Comparison of ENCODE assay signal across 7 cellular contexts in genomic region chr17:75205793-75206163, GRCh38. TPM values are rescaled to one million over a fixed set of nuclear protein-coding genes. Genes with fewer than 3 reads are reported as not detected.
A peak's percentile ranks its signal among the peaks of the same experiment; 100 is the strongest.
DNase-seq lines count a peak whose midpoint lies in the region; ATAC-seq and TF ChIP-seq lines count a peak whose summit lies in the region.

No MANE protein-coding gene starts in this region.

- H2AFZ ChIP-seq in GM23248 = peak overlapping the region; percentile 97

- peaks cover 12% of the 10 kb centered on the region for H3K36me3 ChIP-seq in GM23248 (ENCODE audit: low read depth)
- peaks cover 24% of the 10 kb centered on the region for H3K36me3 ChIP-seq in left ventricle myocardium inferior

- H3K9me3 Mint-ChIP-seq in stimulated activated naive CD8-positive, alpha-beta T cell treated with anti-CD3 and anti-CD28 coated beads, Interleukin-15, amount 100 ng/mL, for 72 hours = no peaks in the 10 kb centered on the region

- H3K36me3 Mint-ChIP-seq in T-helper 17 cell (ENCODE audit: low read depth) = no peaks in the 10 kb centered on the region

- H3K9me2 ChIP-seq in GM23248 (ENCODE audit: insufficient read depth) = no peaks in the 10 kb centered on the region

- H3K27me3 Mint-ChIP-seq in T-helper 17 cell = no peaks in the 10 kb centered on the region
- H3K27me3 Mint-ChIP-seq in stimulated activated naive CD8-positive, alpha-beta T cell treated with anti-CD3 and anti-CD28 coated beads, Interleukin-15, amount 100 ng/mL, for 72 hours = no peaks in the 10 kb centered on the region

- H4K20me1 ChIP-seq in GM23248 (ENCODE audit: insufficient read depth) = no peaks in the 10 kb centered on the region

- peaks cover 51% of the 10 kb centered on the region for H3K79me2 ChIP-seq in GM23248 (ENCODE audit: insufficient read depth)

- H3K4me1 Mint-ChIP-seq in T-helper 17 cell = peaks cover 20% of the 10 kb centered on the region
- H3K4me1 Mint-ChIP-seq in stimulated activated naive CD8-positive, alpha-beta T cell treated with anti-CD3 and anti-CD28 coated beads, Interleukin-15, amount 100 ng/mL, for 72 hours = peaks cover 33% of the 10 kb centered on the region

- H3K4me3 ChIP-seq in GM23248 = peak overlapping the region; percentile 98
- peak overlapping the region; percentile 98 for H3K4me3 ChIP-seq in left ventricle myocardium inferior

- peak overlapping the region; percentile 95 for H3K27ac Mint-ChIP-seq in T-helper 17 cell
- H3K27ac Mint-ChIP-seq in stimulated activated naive CD8-positive, alpha-beta T cell treated with anti-CD3 and anti-CD28 coated beads, Interleukin-15, amount 100 ng/mL, for 72 hours = peak overlapping the region; percentile 99 to 100

- no peaks in the 10 kb centered on the region for H3K27me3 ChIP-seq in GM23248 (replicated peaks; ENCODE audit: insufficient read depth)
- no peaks in the 10 kb centered on the region for H3K27me3 ChIP-seq in left ventricle myocardium inferior (ENCODE audit: low read depth)

- WGBS in GM23248 (ENCODE audit: low coverage in 1 of 2, low lambda C conversion rate in 2 of 2, missing lambda C conversion rate in 2 of 2), 2 experiments = 0 to 1% methylated on average over 22 of the region's 22 CpGs

- H3K4me2 ChIP-seq in GM23248 (ENCODE audit: unreplicated experiment) = peak overlapping the region; percentile 90

- H3K27ac ChIP-seq in GM23248 (peak overlapping the region; percentile 97), left ventricle myocardium inferior (replicated peaks) (peak overlapping the region; percentile 98)

- H3K4me1 ChIP-seq in GM23248 (ENCODE audit: insufficient read depth) = peaks cover 8% of the 10 kb centered on the region; the same call in 1 of the 2 replicates
- peaks cover 37% of the 10 kb centered on the region for H3K4me1 ChIP-seq in left ventricle myocardium inferior

- peak; percentile 33 for DNase-seq in GM23248
- no peak for DNase-seq in T-helper 17 cell
- DNase-seq in left ventricle myocardium inferior = no peak
- no peak for DNase-seq in stimulated activated naive CD8-positive, alpha-beta T cell treated with anti-CD3 and anti-CD28 coated beads, Interleukin-15, amount 100 ng/mL, for 72 hours
- DNase-seq in amygdala (lab: John Stamatoyannopoulos, UW) = no peak
- no peak for DNase-seq in posterior vena cava (ENCODE audit: low spot score)
- no peak for DNase-seq in GM19240 (ENCODE audit: insufficient read length, low spot score)

- H3K9me3 ChIP-seq in GM23248 (ENCODE audit: low read depth) (no peaks in the 10 kb centered on the region), T-helper 17 cell (ENCODE audit: control insufficient read depth, low read length, poor library complexity, severe bottlenecking) (no peaks in the 10 kb centered on the region), left ventricle myocardium inferior (replicated peaks) (no peaks in the 10 kb centered on the region)

- TF ChIP-seq CTCF in left ventricle myocardium inferior (IDR thresholded peaks at IDR 0.05; ENCODE audit: borderline replicate concordance) = peak; percentile 15

- H3K4me3 Mint-ChIP-seq in T-helper 17 cell = peak overlapping the region; percentile 95
- H3K4me3 Mint-ChIP-seq in stimulated activated naive CD8-positive, alpha-beta T cell treated with anti-CD3 and anti-CD28 coated beads, Interleukin-15, amount 100 ng/mL, for 72 hours = peak overlapping the region; percentile 89 to 94

- in situ Hi-C loops in GM23248 (cut with MboI) = no loop called here

- ATAC-seq in T-helper 17 cell = no peak
- peak; percentile 37 for ATAC-seq in stimulated activated naive CD8-positive, alpha-beta T cell treated with anti-CD3 and anti-CD28 coated beads, Interleukin-15, amount 100 ng/mL, for 72 hours

- intact Hi-C loops in left ventricle myocardium inferior (cut with micrococcal nuclease) = no loop called here
- intact Hi-C loops in posterior vena cava (cut with DNase I) = loop anchor here (10.0 kb wide), 3 partner anchors 141 to 221 kb away; partner anchors contain the start of genes ATP5PD (in 1 of the 2), CDR2L (in 1 of the 2) and KCTD2 (in 1 of the 2)

- peak overlapping the region; percentile 97 for H3K9ac ChIP-seq in GM23248

- peaks cover 7% of the 10 kb centered on the region for H3F3A ChIP-seq in GM23248 (ENCODE audit: insufficient read depth)

RNA-seq across cellular contexts. Expression of gene NUP85, which starts 0.3 kb away (rescaled TPM):
- 13.4 and 26.2 TPM in 2 replicates for total RNA-seq in GM23248 (2014; rRNA removed; shearing (Covaris generic))
- 31.4 and 44.0 TPM in 2 replicates for polyA plus RNA-seq in GM23248 (2016; fragmentation: Nextera tagmentation; extraction: Ambion mirVana)
- total RNA-seq in T-helper 17 cell (10 to 100 TPM; 75.0 to 75.3 TPM), left ventricle myocardium inferior (21.2 TPM), posterior vena cava (10 to 100 TPM; 49.6 to 50.9 TPM)

RNA-seq across cellular contexts. Expression of gene SUMO2, which starts 23.0 kb away (rescaled TPM):
- 70.8 and 86.5 TPM in 2 replicates for total RNA-seq in GM23248 (2014; rRNA removed; shearing (Covaris generic))
- polyA plus RNA-seq in GM23248 (2016; fragmentation: Nextera tagmentation; extraction: Ambion mirVana) = 465 and 472 TPM in 2 replicates
- 100 to 1,000 TPM; 216 to 236 TPM for total RNA-seq in T-helper 17 cell
- 183 TPM for total RNA-seq in left ventricle myocardium inferior
- 100 to 1,000 TPM; 221 to 238 TPM for total RNA-seq in posterior vena cava

RNA-seq across cellular contexts. Expression of gene JPT1, which starts 51.5 kb away (rescaled TPM):
- 54.0 and 59.8 TPM in 2 replicates for total RNA-seq in GM23248 (2014; rRNA removed; shearing (Covaris generic))
- polyA plus RNA-seq in GM23248 (2016; fragmentation: Nextera tagmentation; extraction: Ambion mirVana) = 199 TPM in 2 replicates
- total RNA-seq in T-helper 17 cell (10 to 100 TPM; 40.0 to 46.8 TPM), left ventricle myocardium inferior (13.8 TPM), posterior vena cava (10 to 100 TPM; 20.1 to 22.3 TPM)

RNA-seq across cellular contexts. Expression of gene GGA3, which starts 55.6 kb away (rescaled TPM):
- total RNA-seq in GM23248 (2014; rRNA removed; shearing (Covaris generic)) = 5.9 and 12.1 TPM in 2 replicates
- polyA plus RNA-seq in GM23248 (2016; fragmentation: Nextera tagmentation; extraction: Ambion mirVana) = 15.2 and 16.0 TPM in 2 replicates
- total RNA-seq in T-helper 17 cell (10 to 100 TPM; 85.4 to 89.1 TPM), left ventricle myocardium inferior (18.8 TPM), posterior vena cava (10 to 100 TPM; 28.0 to 32.4 TPM)

RNA-seq across cellular contexts. Expression of gene MRPS7, which starts 55.9 kb away (rescaled TPM):
- 34.8 and 41.6 TPM in 2 replicates for total RNA-seq in GM23248 (2014; rRNA removed; shearing (Covaris generic))
- polyA plus RNA-seq in GM23248 (2016; fragmentation: Nextera tagmentation; extraction: Ambion mirVana) = 87.6 and 87.8 TPM in 2 replicates
- 10 to 100 TPM; 33.9 to 35.6 TPM for total RNA-seq in T-helper 17 cell
- 115 TPM for total RNA-seq in left ventricle myocardium inferior
- 10 to 100 TPM; 25.0 to 30.9 TPM for total RNA-seq in posterior vena cava
